Comparison of ENCODE assay signal across 27 cellular contexts in genomic region chr3:157535667-157536066, GRCh38. TPM values are rescaled to one million over a fixed set of nuclear protein-coding genes. Genes with fewer than 3 reads are reported as not detected.
"Had no signal": no experiment of that assay in that cellular context is flagged by ENCODE, and none has a peak within 500 bp of the region (broad histone marks: within the 10 kb centered on the region; RNA-seq: fewer than 3 reads in every experiment).

No MANE protein-coding gene starts in this region.

- H3K36me3 ChIP-seq: colonic mucosa, esophagus muscularis mucosa, esophagus squamous epithelium, gastrocnemius medialis, gastroesophageal sphincter, heart left ventricle, heart right ventricle had no signal

- H3K79me2 ChIP-seq: hepatocyte had no signal

- FAIRE-seq: colon, endometrium, frontal cortex had no signal

- H3K4me1 ChIP-seq: colonic mucosa, esophagus squamous epithelium, gastrocnemius medialis had no signal

- H3K4me2 ChIP-seq: hepatocyte had no signal

- H3K4me3 ChIP-seq: colonic mucosa, coronary artery, dorsolateral prefrontal cortex, esophagus muscularis mucosa, esophagus squamous epithelium, gastrocnemius medialis, gastroesophageal sphincter, heart left ventricle, heart right ventricle, hepatocyte had no signal

- DNase-seq: colonic mucosa; cortex of kidney; dorsolateral prefrontal cortex; effector CD4-positive, alpha-beta T cell; effector CD8-positive, alpha-beta T cell; effector memory CD4-positive, alpha-beta T cell; effector memory CD8-positive, alpha-beta T cell; endodermal cell; erythroblast; esophagus squamous epithelium; foreskin fibroblast; foreskin keratinocyte; foreskin melanocyte; gastrocnemius medialis; glutamatergic neuron; head of caudate nucleus; heart left ventricle; heart right ventricle had no signal

- H3K27me3 ChIP-seq: colonic mucosa, esophagus muscularis mucosa, esophagus squamous epithelium, foreskin keratinocyte, gastrocnemius medialis, gastroesophageal sphincter, heart left ventricle, heart right ventricle had no signal

- ATAC-seq: effector memory CD8-positive, alpha-beta T cell; esophagus mucosa; foreskin keratinocyte; gastrocnemius medialis; gastroesophageal sphincter; heart left ventricle; heart right ventricle had no signal

- H3K9me3 ChIP-seq: colonic mucosa, esophagus muscularis mucosa, esophagus squamous epithelium, gastrocnemius medialis, gastroesophageal sphincter, heart left ventricle had no signal

- H2AFZ ChIP-seq: hepatocyte had no signal

- H3K27ac ChIP-seq: colonic mucosa, coronary artery, dorsolateral prefrontal cortex, epithelial cell of prostate, esophagus muscularis mucosa, esophagus squamous epithelium, foreskin keratinocyte, gastrocnemius medialis, gastroesophageal sphincter, heart left ventricle, heart right ventricle, hepatocyte had no signal

RNA-seq across cellular contexts. Expression of gene VEPH1, which starts 32.5 kb away (rescaled TPM):
- total RNA-seq: esophagus squamous epithelium had no signal
